ENCODE assay signal across 1 cellular context in genomic region chr4:3791256-3791655, GRCh38.
TF ChIP-seq lines count a peak whose summit lies in the region.

No MANE protein-coding gene starts in this region.

TF ChIP-seq in H1, 55 proteins besides CTCF, POLR2A, EP300 and RAD21:
- TF ChIP-seq SRF (IDR thresholded peaks at IDR 0.05; ENCODE audit: low read depth, low read length): no peak
- TF ChIP-seq MAX (IDR thresholded peaks at IDR 0.05): no peak
- no peak for TF ChIP-seq CBX8 (IDR thresholded peaks at IDR 0.05; ENCODE audit: borderline replicate concordance, low read depth, low read length)
- TF ChIP-seq TAF7 (optimal IDR thresholded peaks at IDR 0.05; ENCODE audit: borderline replicate concordance, low read depth, low read length): no peak
